7 cellular contexts compared by ENCODE assay signal in genomic region chr20:35771367-35771688, GRCh38. TPM values are rescaled to one million over a fixed set of nuclear protein-coding genes. Genes with fewer than 3 reads are reported as not detected.
DNase-seq lines count a peak whose midpoint lies in the region; ATAC-seq lines count a peak whose summit lies in the region.

No MANE protein-coding gene starts in this region.

- H3K4me1 ChIP-seq in HUES48 (ENCODE audit: control insufficient read depth, insufficient read depth, low read length) (peaks cover 29% of the 10 kb centered on the region), iPS-20b (ENCODE audit: insufficient read depth, low read length) (peaks cover 19% of the 10 kb centered on the region; the same call in 1 of the 2 replicates)

- no peaks in the 10 kb centered on the region for H3K9me3 ChIP-seq in HUES48 (ENCODE audit: control insufficient read depth, insufficient read depth, low read length)
- H3K9me3 ChIP-seq in iPS-20b (ENCODE audit: insufficient read depth, low read depth, low read length) = no peaks in the 10 kb centered on the region

- H3K27me3 Mint-ChIP-seq in activated T-helper 1 cell treated with anti-CD3 and anti-CD28 coated beads, Interleukin-12 subunit alpha, Interleukin-12 subunit beta, Interleukin-2, Interleukin-4 antibody, amounts not matched to agents 30 ng/mL and 10 ng/mL and 1 ng/mL, durations not matched to agents 14 hours and 24 hours and 36 hours (ENCODE audit: insufficient read depth) = no peaks in the 10 kb centered on the region
- H3K27me3 Mint-ChIP-seq in stimulated activated memory B cell treated with anti-CD40 and anti-IgM and Interleukin-4, amounts not matched to agents 10 μg/mL and 1 μg/mL and 100 μg/mL, for 72 hours = no peaks in the 10 kb centered on the region

- H3K36me3 Mint-ChIP-seq in activated T-helper 1 cell treated with anti-CD3 and anti-CD28 coated beads, Interleukin-12 subunit alpha, Interleukin-12 subunit beta, Interleukin-2, Interleukin-4 antibody, amounts not matched to agents 30 ng/mL and 10 ng/mL and 1 ng/mL, durations not matched to agents 14 hours and 24 hours and 36 hours (ENCODE audit: low read depth) = peaks cover 21% of the 10 kb centered on the region
- peaks cover 15% of the 10 kb centered on the region for H3K36me3 Mint-ChIP-seq in stimulated activated memory B cell treated with anti-CD40 and anti-IgM and Interleukin-4, amounts not matched to agents 10 μg/mL and 1 μg/mL and 100 μg/mL, for 72 hours

- H3K4me3 Mint-ChIP-seq in activated T-helper 1 cell treated with anti-CD3 and anti-CD28 coated beads, Interleukin-12 subunit alpha, Interleukin-12 subunit beta, Interleukin-2, Interleukin-4 antibody, amounts not matched to agents 30 ng/mL and 10 ng/mL and 1 ng/mL, durations not matched to agents 14 hours and 24 hours and 36 hours = peak overlapping the region; percentile 71
- H3K4me3 Mint-ChIP-seq in stimulated activated memory B cell treated with anti-CD40 and anti-IgM and Interleukin-4, amounts not matched to agents 10 μg/mL and 1 μg/mL and 100 μg/mL, for 72 hours = peak overlapping the region; percentile 86

- intact Hi-C loops in activated T-helper 1 cell treated with anti-CD3 and anti-CD28 coated beads, Interleukin-12 subunit alpha, Interleukin-12 subunit beta, Interleukin-2, Interleukin-4 antibody, amounts not matched to agents 30 ng/mL and 10 ng/mL and 1 ng/mL, durations not matched to agents 14 hours and 24 hours and 36 hours (cut with micrococcal nuclease) = loop anchor here (1.0 kb wide), 2 partner anchors 29 to 317 kb away; partner anchors contain the start of gene RBM39
- intact Hi-C loops in posterior cingulate gyrus (cut with DNase I) = no loop called here

- no peak for ATAC-seq in stimulated activated memory B cell treated with anti-CD40 and anti-IgM and Interleukin-4, amounts not matched to agents 10 μg/mL and 1 μg/mL and 100 μg/mL, for 72 hours
- ATAC-seq in HG03025 (IDR thresholded peaks at IDR 0.05; ENCODE audit: low FRiP score, unreplicated experiment) (no peak), GM21717 (IDR thresholded peaks at IDR 0.05; ENCODE audit: unreplicated experiment) (no peak)

- H3K27ac ChIP-seq in HUES48 (ENCODE audit: low read depth, low read length) (no peak overlapping the region), iPS-20b (ENCODE audit: low read length) (no peak overlapping the region)

- no peak for DNase-seq in activated T-helper 1 cell treated with anti-CD3 and anti-CD28 coated beads, Interleukin-12 subunit alpha, Interleukin-12 subunit beta, Interleukin-2, Interleukin-4 antibody, amounts not matched to agents 30 ng/mL and 10 ng/mL and 1 ng/mL, durations not matched to agents 14 hours and 24 hours and 36 hours (ENCODE audit: low spot score)
- no peak for DNase-seq in posterior cingulate gyrus

- H3K9ac ChIP-seq in HUES48 (ENCODE audit: low read depth, low read length) (no peak overlapping the region; the same call in 1 of the 2 replicates), iPS-20b (ENCODE audit: low read depth, low read length) (no peak overlapping the region)

- H3K4me3 ChIP-seq in HUES48 (ENCODE audit: low read depth, low read length) (peak overlapping the region; percentile 40), iPS-20b (ENCODE audit: low read length) (peak overlapping the region; percentile 76)

- H3K4me1 Mint-ChIP-seq in activated T-helper 1 cell treated with anti-CD3 and anti-CD28 coated beads, Interleukin-12 subunit alpha, Interleukin-12 subunit beta, Interleukin-2, Interleukin-4 antibody, amounts not matched to agents 30 ng/mL and 10 ng/mL and 1 ng/mL, durations not matched to agents 14 hours and 24 hours and 36 hours (ENCODE audit: low read depth) = peaks cover 54% of the 10 kb centered on the region
- peaks cover 56% of the 10 kb centered on the region for H3K4me1 Mint-ChIP-seq in stimulated activated memory B cell treated with anti-CD40 and anti-IgM and Interleukin-4, amounts not matched to agents 10 μg/mL and 1 μg/mL and 100 μg/mL, for 72 hours

- H3K36me3 ChIP-seq in HUES48 (ENCODE audit: control insufficient read depth, insufficient read depth, low read length) (peaks cover 9% of the 10 kb centered on the region), iPS-20b (ENCODE audit: insufficient read depth, low read depth, low read length) (peaks cover 10% of the 10 kb centered on the region)

- H3K27me3 ChIP-seq in HUES48 (ENCODE audit: control insufficient read depth, insufficient read depth, low read length) (peaks cover 9% of the 10 kb centered on the region), iPS-20b (ENCODE audit: insufficient read depth, low read length) (peaks cover 11% of the 10 kb centered on the region)

- peaks cover 6% of the 10 kb centered on the region for H3K9me3 Mint-ChIP-seq in activated T-helper 1 cell treated with anti-CD3 and anti-CD28 coated beads, Interleukin-12 subunit alpha, Interleukin-12 subunit beta, Interleukin-2, Interleukin-4 antibody, amounts not matched to agents 30 ng/mL and 10 ng/mL and 1 ng/mL, durations not matched to agents 14 hours and 24 hours and 36 hours
- H3K9me3 Mint-ChIP-seq in stimulated activated memory B cell treated with anti-CD40 and anti-IgM and Interleukin-4, amounts not matched to agents 10 μg/mL and 1 μg/mL and 100 μg/mL, for 72 hours = peaks cover 6% of the 10 kb centered on the region

- H3K27ac Mint-ChIP-seq in activated T-helper 1 cell treated with anti-CD3 and anti-CD28 coated beads, Interleukin-12 subunit alpha, Interleukin-12 subunit beta, Interleukin-2, Interleukin-4 antibody, amounts not matched to agents 30 ng/mL and 10 ng/mL and 1 ng/mL, durations not matched to agents 14 hours and 24 hours and 36 hours = peak overlapping the region; percentile 88
- H3K27ac Mint-ChIP-seq in stimulated activated memory B cell treated with anti-CD40 and anti-IgM and Interleukin-4, amounts not matched to agents 10 μg/mL and 1 μg/mL and 100 μg/mL, for 72 hours = peak overlapping the region; percentile 93

RNA-seq across cellular contexts. Expression of gene PHF20, which starts 0.5 kb away (rescaled TPM):
- 50.5 and 61.9 TPM in 2 replicates for total RNA-seq in activated T-helper 1 cell treated with anti-CD3 and anti-CD28 coated beads, Interleukin-12 subunit alpha, Interleukin-12 subunit beta, Interleukin-2, Interleukin-4 antibody, amounts not matched to agents 30 ng/mL and 10 ng/mL and 1 ng/mL, durations not matched to agents 14 hours and 24 hours and 36 hours

RNA-seq across cellular contexts. Expression of gene RBM39, which starts 29.3 kb away (rescaled TPM):
- total RNA-seq in activated T-helper 1 cell treated with anti-CD3 and anti-CD28 coated beads, Interleukin-12 subunit alpha, Interleukin-12 subunit beta, Interleukin-2, Interleukin-4 antibody, amounts not matched to agents 30 ng/mL and 10 ng/mL and 1 ng/mL, durations not matched to agents 14 hours and 24 hours and 36 hours = 349 and 357 TPM in 2 replicates
